In the genomic region with DNA sequence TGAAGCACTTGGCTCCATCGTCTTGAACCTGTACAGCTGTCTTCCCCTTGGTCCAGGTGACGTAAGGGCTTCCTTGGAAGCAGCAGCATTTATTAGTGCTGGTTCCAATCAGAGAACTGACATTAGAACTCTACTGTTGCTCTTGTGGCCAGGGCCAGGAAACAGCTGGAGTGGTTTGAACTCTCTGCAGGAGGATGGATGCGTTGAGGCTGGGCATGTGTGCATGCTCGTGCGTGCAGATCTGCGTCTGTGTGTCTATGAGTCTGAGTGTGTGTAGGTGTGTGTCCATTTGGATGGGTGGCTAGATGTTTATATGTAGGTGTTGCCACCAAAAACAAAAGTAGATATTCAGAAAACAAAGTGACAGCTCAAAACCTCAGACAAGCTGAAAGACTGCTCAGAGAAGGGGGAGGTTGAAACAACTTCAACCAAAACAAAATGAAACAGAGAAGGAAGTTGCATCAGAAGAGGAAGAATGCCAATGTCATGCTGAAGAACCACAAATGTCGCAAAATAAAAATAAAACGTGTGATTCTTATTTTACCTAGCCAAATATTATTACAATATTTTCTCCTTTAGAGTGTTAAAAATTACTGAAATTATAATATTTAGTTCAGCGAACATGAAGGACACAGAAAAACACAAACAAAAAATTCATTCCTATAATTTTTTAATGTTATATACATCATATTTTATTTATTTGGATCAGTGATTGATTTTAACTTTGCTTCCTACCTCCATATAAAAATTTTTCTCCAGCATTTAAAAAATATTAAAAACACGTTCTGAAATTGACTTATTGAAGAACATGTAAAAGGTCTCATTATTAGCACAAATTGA, we compare ENCODE assay signal across 8 cellular contexts.
A peak's percentile ranks its signal among the peaks of the same experiment; 100 is the strongest.
DNase-seq lines count a peak whose midpoint lies in the region; ATAC-seq and TF ChIP-seq lines count a peak whose summit lies in the region.

No MANE protein-coding gene starts in this region.

- POLR2A ChIA-PET in AG04450 (lab: Yijun Ruan, JAX), result interaction anchor here (0.7 kb wide), 1 partner anchor 365 kb away, joined by 3 read pairs; no protein-coding TSS in a partner anchor
- POLR2A ChIA-PET in activated CD4-positive, alpha-beta T cell treated with anti-CD3 and anti-CD28 coated beads for 36 hours (lab: Charles Lee), result interaction anchor here (0.6 to 1.2 kb wide), 3 partner anchors 42 to 274 kb away, joined by 4 to 5 read pairs (median 4); no protein-coding TSS in a partner anchor

- H3K4me1 Mint-ChIP-seq in activated CD4-positive, alpha-beta T cell treated with anti-CD3 and anti-CD28 coated beads for 36 hours, result peaks cover 47% of the 10 kb centered on the region
- H3K4me1 Mint-ChIP-seq in dendritic cell treated with granulocyte-macrophage colony-stimulating factor and Interleukin-4, amounts not matched to agents 40 ng/mL and 50 ng/mL, for 4 days (ENCODE audit: low read depth), result peaks cover 40% of the 10 kb centered on the region

- H3K27me3 Mint-ChIP-seq in activated CD4-positive, alpha-beta T cell treated with anti-CD3 and anti-CD28 coated beads for 36 hours, result no peaks in the 10 kb centered on the region
- peaks cover 3% of the 10 kb centered on the region for H3K27me3 Mint-ChIP-seq in dendritic cell treated with granulocyte-macrophage colony-stimulating factor and Interleukin-4, amounts not matched to agents 40 ng/mL and 50 ng/mL, for 4 days

- peak; percentile 41 for DNase-seq in AG04450 (ENCODE audit: low read depth, low spot score)
- DNase-seq in activated CD4-positive, alpha-beta T cell treated with anti-CD3 and anti-CD28 coated beads for 36 hours, result peak; percentile 77
- DNase-seq in sciatic nerve (ENCODE audit: low spot score), result peak; percentile 70
- no peak for DNase-seq in NCI-H2196 (lab: John Stamatoyannopoulos, UW; ENCODE audit: unreplicated experiment)
- no peak for DNase-seq in SK-N-DZ (ENCODE audit: low spot score)

- peak overlapping the region; percentile 93 for H3K27ac Mint-ChIP-seq in activated CD4-positive, alpha-beta T cell treated with anti-CD3 and anti-CD28 coated beads for 36 hours
- H3K27ac Mint-ChIP-seq in dendritic cell treated with granulocyte-macrophage colony-stimulating factor and Interleukin-4, amounts not matched to agents 40 ng/mL and 50 ng/mL, for 4 days, result peak overlapping the region; percentile 90

- H3K27ac ChIP-seq in AG04450 (ENCODE audit: low read depth, low read length), result peak overlapping the region; percentile 23

- H3K9me3 ChIP-seq in AG04450 (ENCODE audit: control insufficient read depth, insufficient read depth, low read length), result no peaks in the 10 kb centered on the region

- TF ChIP-seq CTCF in AG04450 (IDR thresholded peaks at IDR 0.05; ENCODE audit: low read depth, low read length), result no peak

- H3K9me3 Mint-ChIP-seq in activated CD4-positive, alpha-beta T cell treated with anti-CD3 and anti-CD28 coated beads for 36 hours (ENCODE audit: low read depth), result no peaks in the 10 kb centered on the region
- H3K9me3 Mint-ChIP-seq in dendritic cell treated with granulocyte-macrophage colony-stimulating factor and Interleukin-4, amounts not matched to agents 40 ng/mL and 50 ng/mL, for 4 days, result no peaks in the 10 kb centered on the region

- ATAC-seq in GM19438 (IDR thresholded peaks at IDR 0.05; ENCODE audit: low read depth, unreplicated experiment) (peak; percentile 75), HG03565 (IDR thresholded peaks at IDR 0.05; ENCODE audit: unreplicated experiment) (peak; percentile 80), sciatic nerve (peak; percentile 92)
- peak; percentile 72 for ATAC-seq in activated CD4-positive, alpha-beta T cell treated with anti-CD3 and anti-CD28 coated beads for 36 hours

- no peaks in the 10 kb centered on the region for H3K27me3 ChIP-seq in AG04450 (ENCODE audit: control insufficient read depth, insufficient read depth, low read length)

- CTCF ChIA-PET in AG04450 (lab: Charles Lee), result no interaction called here
- CTCF ChIA-PET in activated CD4-positive, alpha-beta T cell treated with anti-CD3 and anti-CD28 coated beads for 36 hours (lab: Charles Lee), result interaction anchor here (0.8 to 1.1 kb wide), 3 partner anchors 37 to 163 kb away, joined by 3 to 5 read pairs (median 4); no protein-coding TSS in a partner anchor

- intact Hi-C loops in activated CD4-positive, alpha-beta T cell treated with anti-CD3 and anti-CD28 coated beads for 36 hours (cut with DNase I, micrococcal nuclease), result loop anchor here (1.0 to 5.0 kb wide), 5 partner anchors 43 to 259 kb away; no protein-coding TSS in a partner anchor
- intact Hi-C loops in dendritic cell treated with granulocyte-macrophage colony-stimulating factor and Interleukin-4, amounts not matched to agents 40 ng/mL and 50 ng/mL, for 4 days (cut with micrococcal nuclease), result loop anchor here (10.0 kb wide), 1 partner anchor 93 kb away; a partner anchor contains a TSS
- intact Hi-C loops in sciatic nerve (cut with DNase I), result no loop called here

- H3K4me3 Mint-ChIP-seq in activated CD4-positive, alpha-beta T cell treated with anti-CD3 and anti-CD28 coated beads for 36 hours, result peak overlapping the region; percentile 56
- peak overlapping the region; percentile 72 for H3K4me3 Mint-ChIP-seq in dendritic cell treated with granulocyte-macrophage colony-stimulating factor and Interleukin-4, amounts not matched to agents 40 ng/mL and 50 ng/mL, for 4 days

- H3K4me3 ChIP-seq in AG04450 (ENCODE audit: low read depth, low read length), result no peak overlapping the region

- peaks cover 2% of the 10 kb centered on the region for H3K36me3 Mint-ChIP-seq in activated CD4-positive, alpha-beta T cell treated with anti-CD3 and anti-CD28 coated beads for 36 hours (ENCODE audit: low read depth)
- H3K36me3 Mint-ChIP-seq in dendritic cell treated with granulocyte-macrophage colony-stimulating factor and Interleukin-4, amounts not matched to agents 40 ng/mL and 50 ng/mL, for 4 days (ENCODE audit: low read depth), result no peaks in the 10 kb centered on the region

Comparison
In these comparisons a context has a peak if more than half of its experiments do, and no peak if none do; other contexts are left out.
1. DNase-seq: peak in AG04450 (single experiment), activated CD4-positive, alpha-beta T cell treated with anti-CD3 and anti-CD28 coated beads for 36 hours (single experiment) and sciatic nerve (single experiment); none in NCI-H2196 (single experiment) and SK-N-DZ (single experiment).
2. Peak in every context shown above with its lines, with median percentiles within 50 percentile points of each other: ATAC-seq.